Comparison of ENCODE assay signal across 8 cellular contexts in genomic region chr11:18527512-18527911, GRCh38. TPM values are rescaled to one million over a fixed set of nuclear protein-coding genes. Genes with fewer than 3 reads are reported as not detected.
A peak's percentile ranks its signal among the peaks of the same experiment; 100 is the strongest.
DNase-seq lines count a peak whose midpoint lies in the region; ATAC-seq and TF ChIP-seq lines count a peak whose summit lies in the region.

No MANE protein-coding gene starts in this region.

- DNase-seq in CD4-positive, alpha-beta memory T cell = peak in 1 of 5 donors; percentile 40
- DNase-seq in KG1 (lab: John Stamatoyannopoulos, UW) (peak; percentile 12), smooth muscle cell (lab: John Stamatoyannopoulos, UW; ENCODE audit: unreplicated experiment) (no peak), OCI-M2 (lab: John Stamatoyannopoulos, UW; ENCODE audit: unreplicated experiment) (no peak), GM13977 (ENCODE audit: low spot score) (no peak)
- no peak for DNase-seq in activated T-helper 2 cell treated with anti-CD3 and anti-CD28 coated beads, Interferon-gamma antibody, Interleukin-2, Interleukin-4, amounts not matched to agents 10 μg/mL and 5 μg/mL and 100 μg/mL, durations not matched to agents 14 hours and 24 hours and 36 hours (ENCODE audit: low spot score)

- in situ Hi-C loops in GM13977 (cut with MboI; ENCODE audit: low pct_unique_long_range_greater_than_20kb, low sequenced_read_pairs, unreplicated experiment) = loop anchor here (25.0 kb wide), 1 partner anchor 210 kb away; the partner anchor contains the start of gene IGSF22

- TF ChIP-seq CTCF in smooth muscle cell (IDR thresholded peaks at IDR 0.05; ENCODE audit: borderline replicate concordance, insufficient read depth, poor library complexity, severe bottlenecking) (no peak), GM13977 (IDR thresholded peaks at IDR 0.05; ENCODE audit: extremely low read depth, insufficient read depth, missing control alignments) (no peak)

- no peaks in the 10 kb centered on the region for H3K27me3 Mint-ChIP-seq in CD4-positive, alpha-beta memory T cell
- H3K27me3 Mint-ChIP-seq in activated T-helper 2 cell treated with anti-CD3 and anti-CD28 coated beads, Interferon-gamma antibody, Interleukin-2, Interleukin-4, amounts not matched to agents 10 μg/mL and 5 μg/mL and 100 μg/mL, durations not matched to agents 14 hours and 24 hours and 36 hours (ENCODE audit: low read depth) = no peaks in the 10 kb centered on the region

- H3K79me2 ChIP-seq in smooth muscle cell (ENCODE audit: low read depth) = peaks cover 47% of the 10 kb centered on the region

- intact Hi-C loops in CD4-positive, alpha-beta memory T cell (cut with micrococcal nuclease) = loop anchor here (1.0 to 5.0 kb wide), 4 partner anchors 107 to 515 kb away; partner anchors contain the start of genes SERGEF and SPTY2D1
- intact Hi-C loops in activated T-helper 2 cell treated with anti-CD3 and anti-CD28 coated beads, Interferon-gamma antibody, Interleukin-2, Interleukin-4, amounts not matched to agents 10 μg/mL and 5 μg/mL and 100 μg/mL, durations not matched to agents 14 hours and 24 hours and 36 hours (cut with micrococcal nuclease) = loop anchor here (2.0 to 10.0 kb wide), 7 partner anchors 89 to 513 kb away; partner anchors contain the start of genes GTF2H1, HPS5 and SERGEF

- H3K9ac ChIP-seq in iPS-18a (ENCODE audit: low read length) (peak overlapping the region; percentile 84), smooth muscle cell (ENCODE audit: low read depth) (peak overlapping the region; percentile 94)

- no peak for ATAC-seq in HG02763 (IDR thresholded peaks at IDR 0.05; ENCODE audit: unreplicated experiment)

- H3K9me3 Mint-ChIP-seq in CD4-positive, alpha-beta memory T cell = peaks cover 0 to 2% (median 0%) of the 10 kb centered on the region in 8 donors
- H3K9me3 Mint-ChIP-seq in activated T-helper 2 cell treated with anti-CD3 and anti-CD28 coated beads, Interferon-gamma antibody, Interleukin-2, Interleukin-4, amounts not matched to agents 10 μg/mL and 5 μg/mL and 100 μg/mL, durations not matched to agents 14 hours and 24 hours and 36 hours = no peaks in the 10 kb centered on the region

- 62% methylated on average over 5 of the region's 5 CpGs for WGBS in smooth muscle cell (ENCODE audit: low lambda C conversion rate)

- H3K4me1 Mint-ChIP-seq in CD4-positive, alpha-beta memory T cell = peaks cover 24 to 49% (median 34%) of the 10 kb centered on the region in 4 donors
- peaks cover 25% of the 10 kb centered on the region for H3K4me1 Mint-ChIP-seq in activated T-helper 2 cell treated with anti-CD3 and anti-CD28 coated beads, Interferon-gamma antibody, Interleukin-2, Interleukin-4, amounts not matched to agents 10 μg/mL and 5 μg/mL and 100 μg/mL, durations not matched to agents 14 hours and 24 hours and 36 hours (ENCODE audit: low read depth)

- H3K4me1 ChIP-seq in CD4-positive, alpha-beta memory T cell (ENCODE audit: insufficient read depth, low read length) = peaks cover 35% of the 10 kb centered on the region
- H3K4me1 ChIP-seq in iPS-18a (ENCODE audit: control insufficient read depth, low read depth, low read length) (no peaks in the 10 kb centered on the region), smooth muscle cell (ENCODE audit: low read depth) (peaks cover 11% of the 10 kb centered on the region)

- H3K9me3 ChIP-seq in CD4-positive, alpha-beta memory T cell (ENCODE audit: control insufficient read depth in 1 of 2, low read length in 2 of 2) = no peaks in the 10 kb centered on the region
- H3K9me3 ChIP-seq in iPS-18a (ENCODE audit: control insufficient read depth, low read depth, low read length) (no peaks in the 10 kb centered on the region), smooth muscle cell (replicated peaks; ENCODE audit: low read depth) (no peaks in the 10 kb centered on the region)

- peak overlapping the region; percentile 83 for H2AFZ ChIP-seq in smooth muscle cell (ENCODE audit: low read depth)

- H3K36me3 ChIP-seq in CD4-positive, alpha-beta memory T cell (ENCODE audit: insufficient read depth, low read length) = no peaks in the 10 kb centered on the region
- H3K36me3 ChIP-seq in iPS-18a (ENCODE audit: control insufficient read depth, low read depth, low read length) = peaks cover 8% of the 10 kb centered on the region
- H3K36me3 ChIP-seq in smooth muscle cell (ENCODE audit: low read depth) = no peaks in the 10 kb centered on the region

- peak overlapping the region; percentile 99 to 100 (median 100) for H3K4me3 Mint-ChIP-seq in CD4-positive, alpha-beta memory T cell
- H3K4me3 Mint-ChIP-seq in activated T-helper 2 cell treated with anti-CD3 and anti-CD28 coated beads, Interferon-gamma antibody, Interleukin-2, Interleukin-4, amounts not matched to agents 10 μg/mL and 5 μg/mL and 100 μg/mL, durations not matched to agents 14 hours and 24 hours and 36 hours (ENCODE audit: low read depth) = peak overlapping the region; percentile 97

- H3K36me3 Mint-ChIP-seq in CD4-positive, alpha-beta memory T cell = peaks cover 8 to 34% of the 10 kb centered on the region in 2 donors
- peaks cover 18% of the 10 kb centered on the region for H3K36me3 Mint-ChIP-seq in activated T-helper 2 cell treated with anti-CD3 and anti-CD28 coated beads, Interferon-gamma antibody, Interleukin-2, Interleukin-4, amounts not matched to agents 10 μg/mL and 5 μg/mL and 100 μg/mL, durations not matched to agents 14 hours and 24 hours and 36 hours (ENCODE audit: low read depth)

- H3F3A ChIP-seq in smooth muscle cell (ENCODE audit: low read depth) = peaks cover 2% of the 10 kb centered on the region

- peak overlapping the region; percentile 91 for H3K4me2 ChIP-seq in smooth muscle cell

- H4K20me1 ChIP-seq in smooth muscle cell (ENCODE audit: low read depth) = peaks cover 9% of the 10 kb centered on the region

- POLR2A ChIA-PET in CD4-positive, alpha-beta memory T cell (lab: Charles Lee; ENCODE audit: partially characterized antibody) = interaction anchor here (0.6 to 3.1 kb wide), 25 partner anchors 8 to 514 kb away, joined by 3 to 55 read pairs (median 9); partner anchors contain the start of genes GTF2H1, HPS5, LDHA and SAAL1

- peak overlapping the region; percentile 99 for H3K27ac ChIP-seq in CD4-positive, alpha-beta memory T cell (ENCODE audit: low read depth, low read length)
- peak overlapping the region; percentile 72 for H3K27ac ChIP-seq in iPS-18a (ENCODE audit: low read length)
- peak overlapping the region; percentile 86 for H3K27ac ChIP-seq in smooth muscle cell (ENCODE audit: low read depth)

- peak overlapping the region; percentile 70 to 72 for H3K4me3 ChIP-seq in CD4-positive, alpha-beta memory T cell (ENCODE audit: low read length in 2 of 2)
- H3K4me3 ChIP-seq in iPS-18a (ENCODE audit: low read length) (peak overlapping the region; percentile 89), smooth muscle cell (peak overlapping the region; percentile 75)

- H3K27ac Mint-ChIP-seq in CD4-positive, alpha-beta memory T cell = peak overlapping the region; percentile 100
- peak overlapping the region; percentile 98 for H3K27ac Mint-ChIP-seq in activated T-helper 2 cell treated with anti-CD3 and anti-CD28 coated beads, Interferon-gamma antibody, Interleukin-2, Interleukin-4, amounts not matched to agents 10 μg/mL and 5 μg/mL and 100 μg/mL, durations not matched to agents 14 hours and 24 hours and 36 hours

- CTCF ChIA-PET in CD4-positive, alpha-beta memory T cell (lab: Charles Lee; ENCODE audit: partially characterized antibody) = interaction anchor here (0.6 to 2.6 kb wide), 13 partner anchors 12 to 283 kb away, joined by 3 to 13 read pairs (median 4); partner anchors contain the start of gene LDHA

- no peaks in the 10 kb centered on the region for H3K27me3 ChIP-seq in CD4-positive, alpha-beta memory T cell (ENCODE audit: insufficient read depth, low read length)
- H3K27me3 ChIP-seq in iPS-18a (ENCODE audit: control insufficient read depth, insufficient read depth, low read length) = no peaks in the 10 kb centered on the region
- no peaks in the 10 kb centered on the region for H3K27me3 ChIP-seq in smooth muscle cell (ENCODE audit: low read depth)

RNA-seq across cellular contexts. Expression of gene TSG101, which starts 0.8 kb away (rescaled TPM):
- 10 to 100 TPM; 40.0 to 41.2 TPM for total RNA-seq in CD4-positive, alpha-beta memory T cell
- 10 to 100 TPM; 59.4 to 64.2 TPM for polyA plus RNA-seq in CD4-positive, alpha-beta memory T cell
- total RNA-seq in activated T-helper 2 cell treated with anti-CD3 and anti-CD28 coated beads, Interferon-gamma antibody, Interleukin-2, Interleukin-4, amounts not matched to agents 10 μg/mL and 5 μg/mL and 100 μg/mL, durations not matched to agents 14 hours and 24 hours and 36 hours = 49.5 and 53.3 TPM in 2 replicates
- total RNA-seq in smooth muscle cell = 121 and 137 TPM in 2 replicates
- 113 and 114 TPM in 2 replicates for polyA plus RNA-seq in smooth muscle cell
